In genomic region chr3:58793052-58793451, GRCh38 we compare ENCODE assay signal across 13 cellular contexts.
"Had no signal": no experiment of that assay in that cellular context is flagged by ENCODE, and none has a peak within 500 bp of the region (broad histone marks: within the 10 kb centered on the region; RNA-seq: fewer than 3 reads in every experiment).

No MANE protein-coding gene starts in this region.

- H3K27me3 ChIP-seq: testis, upper lobe of right lung had no signal

- H3K27ac ChIP-seq: left ventricle myocardium inferior, skin epidermis, testis, upper lobe of right lung had no signal

- H3K4me1 ChIP-seq: left ventricle myocardium inferior, testis, upper lobe of right lung had no signal

- H3K4me3 ChIP-seq: left ventricle myocardium inferior, skin epidermis, testis, upper lobe of right lung had no signal

- H3K9me3 ChIP-seq: left ventricle myocardium inferior, testis, upper lobe of right lung had no signal

- DNase-seq: activated CD4-positive, CD25-positive, alpha-beta regulatory T cell; activated effector memory CD4-positive, alpha-beta T cell treated with Interleukin-2 at 50 U/mL for 16 hours; activated T-cell treated with anti-CD3 and anti-CD28 coated beads, Interleukin-2, amount 50 U/mL, for 24 hours; amniotic stem cell; dermis blood vessel endothelial cell; foreskin fibroblast; left ventricle myocardium inferior; mesenchymal stem cell; stimulated activated CD4-positive, alpha-beta T cell treated with anti-CD3 and anti-CD28 coated beads, Interleukin-4, amount 100 ng/mL, for 4 hours; stimulated activated naive CD8-positive, alpha-beta T cell treated with anti-CD3 and anti-CD28 coated beads, Interleukin-15, amount 100 ng/mL, for 72 hours; testis; upper lobe of right lung had no signal

- H3K36me3 ChIP-seq: left ventricle myocardium inferior, upper lobe of right lung had no signal

- ATAC-seq: stimulated activated naive CD8-positive, alpha-beta T cell treated with anti-CD3 and anti-CD28 coated beads, Interleukin-15, amount 100 ng/mL, for 72 hours; upper lobe of right lung had no signal
